12 cellular contexts compared by ENCODE assay signal in the genomic region with DNA sequence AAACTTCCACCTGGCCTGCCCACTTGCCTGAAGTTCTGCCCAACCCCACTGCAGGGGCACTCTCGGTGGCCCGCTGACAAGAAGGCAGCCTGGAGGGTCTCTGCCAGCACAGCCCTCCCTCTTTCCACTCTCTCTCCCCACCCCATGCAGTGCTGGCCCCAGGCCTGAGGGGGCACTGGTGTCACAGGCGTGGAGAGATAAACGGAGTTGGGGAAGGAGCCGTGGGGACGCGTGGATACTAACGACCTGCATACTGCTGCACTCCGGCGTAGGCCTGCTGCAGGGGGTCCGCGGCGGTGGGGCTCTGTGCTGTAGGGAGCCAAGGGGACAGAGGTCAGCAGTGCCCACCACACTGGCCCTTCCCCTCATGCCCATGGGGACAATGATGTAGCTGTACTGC.
DNase-seq lines count a peak whose midpoint lies in the region; ATAC-seq and TF ChIP-seq lines count a peak whose summit lies in the region.
"Had no signal": no experiment of that assay in that cellular context is flagged by ENCODE, and none has a peak within 500 bp of the region (broad histone marks: within the 10 kb centered on the region; RNA-seq: fewer than 3 reads in every experiment).

No MANE protein-coding gene starts in this region.

- POLR2A ChIA-PET in HEK293 (lab: Yijun Ruan, JAX): no interaction called here

- no peaks in the 10 kb centered on the region for H3K4me1 ChIP-seq in HEK293 (ENCODE audit: control insufficient read depth, insufficient read depth, low read length)

- no peak overlapping the region for H3K27ac ChIP-seq in HEK293 (ENCODE audit: extremely low read depth, low read depth, low read length)
- H3K27ac ChIP-seq: cardiac muscle cell, epithelial cell of prostate had no signal

- no peaks in the 10 kb centered on the region for H3K36me3 ChIP-seq in HEK293 (ENCODE audit: control insufficient read depth in 2 of 2, insufficient read depth in 1 of 2, low read length in 2 of 2)
- H3K36me3 ChIP-seq in kidney epithelial cell (ENCODE audit: control insufficient read depth, insufficient read depth, low read length): no peaks in the 10 kb centered on the region
- H3K36me3 ChIP-seq: cardiac muscle cell had no signal

- CTCF ChIA-PET in HEK293 (lab: Yijun Ruan, JAX): interaction anchor here (1.2 kb wide), 1 partner anchor 55 kb away, joined by 3 read pairs; no protein-coding TSS in a partner anchor

- no peak for ATAC-seq in GM21786 (IDR thresholded peaks at IDR 0.05; ENCODE audit: unreplicated experiment)

- peaks cover 4% of the 10 kb centered on the region for H3K27me3 ChIP-seq in kidney epithelial cell (ENCODE audit: control insufficient read depth, insufficient read depth, low read length)

- peak; percentile 65 for DNase-seq in D341Med (ENCODE audit: low spot score)
- DNase-seq in SK-N-DZ (ENCODE audit: low spot score): peak; percentile 42
- no peak for DNase-seq in kidney epithelial cell (ENCODE audit: low read depth)
- no peak for DNase-seq in stimulated activated CD4-positive, alpha-beta T cell treated with anti-CD3 and anti-CD28 coated beads, Interleukin-1b, Interleukin-23, amount 100 ng/mL, for 48 hours
- no peak for DNase-seq in hypothalamus (lab: John Stamatoyannopoulos, UW)
- no peak for DNase-seq in NCI-H446 (lab: John Stamatoyannopoulos, UW)
- DNase-seq: activated naive CD4-positive, alpha-beta T cell; stimulated activated CD4-positive, alpha-beta T cell treated with anti-CD3 and anti-CD28 coated beads, Interleukin-4, amount 100 ng/mL, for 4 hours had no signal

- TF ChIP-seq CTCF in HEK293 (tag by site-specific recombination; IDR thresholded peaks at IDR 0.05): peak; percentile 39; the same call in 1 of the 2 replicates
- TF ChIP-seq CTCF in kidney epithelial cell (IDR thresholded peaks at IDR 0.05; ENCODE audit: insufficient read depth, low read length, poor library complexity, severe bottlenecking): peak; percentile 24

- H3K9me3 ChIP-seq in HEK293 (ENCODE audit: control insufficient read depth, insufficient read depth, low read depth, low read length): no peaks in the 10 kb centered on the region

- H3K4me3 ChIP-seq in HEK293 (ENCODE audit: low read depth, low read length) (no peak overlapping the region), kidney epithelial cell (ENCODE audit: low read depth, low read length) (no peak overlapping the region)
- H3K4me3 ChIP-seq: cardiac muscle cell had no signal

TF ChIP-seq in HEK293, 187 proteins besides CTCF, POLR2A, EP300 and RAD21:
- TF ChIP-seq ZNF133 (tag by site-specific recombination; IDR thresholded peaks at IDR 0.05): no peak
- TF ChIP-seq MEIS1 (CRISPR knock-in tag; IDR thresholded peaks at IDR 0.05; ENCODE audit: borderline replicate concordance): no peak
- TF ChIP-seq TCF7L2 (IDR thresholded peaks at IDR 0.05; ENCODE audit: borderline replicate concordance, low read depth, low read length): no peak
- TF ChIP-seq ZNF48 (tag by site-specific recombination; IDR thresholded peaks at IDR 0.05): no peak
- TF ChIP-seq ZNF335 (tag by site-specific recombination; conservative IDR thresholded peaks at IDR 0.05): no peak
- TF ChIP-seq OSR2 (tag by site-specific recombination; IDR thresholded peaks at IDR 0.05): no peak
- no peak for TF ChIP-seq ZNF692 (tag by site-specific recombination; IDR thresholded peaks at IDR 0.05)
- no peak for TF ChIP-seq ZNF623 (tag by site-specific recombination; IDR thresholded peaks at IDR 0.05)
- TF ChIP-seq ZNF830 (tag by site-specific recombination; IDR thresholded peaks at IDR 0.05; ENCODE audit: low read depth): no peak
- TF ChIP-seq ZNF248 (tag by site-specific recombination; IDR thresholded peaks at IDR 0.05): no peak
- TF ChIP-seq SETDB1 (IDR thresholded peaks at IDR 0.05; ENCODE audit: insufficient read length, low read length): no peak
- no peak for TF ChIP-seq ZNF10 (tag by site-specific recombination; IDR thresholded peaks at IDR 0.05)
- no peak for TF ChIP-seq ZNF426 (tag by site-specific recombination; IDR thresholded peaks at IDR 0.05)
- no peak for TF ChIP-seq ZNF701 (tag by site-specific recombination; IDR thresholded peaks at IDR 0.05)
- TF ChIP-seq ZNF23 (tag by site-specific recombination; IDR thresholded peaks at IDR 0.05; ENCODE audit: borderline replicate concordance): no peak
- no peak for TF ChIP-seq ZNF239 (tag by site-specific recombination; IDR thresholded peaks at IDR 0.05)
- no peak for TF ChIP-seq KLF1 (tag by site-specific recombination; IDR thresholded peaks at IDR 0.05)
- TF ChIP-seq ZNF629 (tag by site-specific recombination; IDR thresholded peaks at IDR 0.05): no peak
TF ChIP-seq in HEK293: peak in this region for 0.

Comparison
In these comparisons a context has a peak if more than half of its experiments do, and no peak if none do; other contexts are left out.
1. DNase-seq: peak in D341Med (single experiment) and SK-N-DZ (single experiment); none in kidney epithelial cell (single experiment), stimulated activated CD4-positive, alpha-beta T cell treated with anti-CD3 and anti-CD28 coated beads, Interleukin-1b, Interleukin-23, amount 100 ng/mL, for 48 hours (single experiment), hypothalamus (0 of 51) and NCI-H446 (0 of 2).